In the genomic region with DNA sequence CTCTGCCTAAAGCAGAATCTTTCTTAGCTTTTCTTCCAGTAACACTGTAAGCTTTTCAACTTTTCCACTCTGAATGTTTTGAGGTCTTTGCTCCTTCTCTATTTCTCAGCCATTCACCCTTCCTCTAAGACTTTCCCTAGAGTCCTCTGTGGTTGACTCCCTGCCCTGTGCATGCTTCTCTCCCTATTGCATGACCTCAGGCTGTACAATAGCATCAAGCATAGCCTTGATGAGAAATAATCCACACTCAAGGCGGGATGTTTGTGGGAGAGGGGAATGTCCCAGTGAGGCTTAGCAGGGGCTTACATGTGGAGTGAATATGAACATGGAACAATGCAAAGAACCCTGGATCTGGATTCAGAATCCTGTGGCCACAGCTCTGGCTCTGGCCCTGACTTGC, we compare ENCODE assay signal across 19 cellular contexts. TPM values are rescaled to one million over a fixed set of nuclear protein-coding genes. Genes with fewer than 3 reads are reported as not detected.
"Had no signal": no experiment of that assay in that cellular context is flagged by ENCODE, and none has a peak within 500 bp of the region (broad histone marks: within the 10 kb centered on the region; RNA-seq: fewer than 3 reads in every experiment).

No MANE protein-coding gene starts in this region.

- H3K9me3 ChIP-seq: SK-N-SH, thyroid gland had no signal

- H3K27ac Mint-ChIP-seq: activated naive CD8-positive, alpha-beta T cell treated with anti-CD3 and anti-CD28 coated beads, Interleukin-2, amount 10 ng/mL, durations not matched to agents 7 days and 5 days; activated T-helper 1 cell treated with anti-CD3 and anti-CD28 coated beads, Interleukin-12 subunit alpha, Interleukin-12 subunit beta, Interleukin-2, Interleukin-4 antibody, amounts not matched to agents 30 ng/mL and 10 ng/mL and 1 ng/mL, durations not matched to agents 14 hours and 24 hours and 36 hours; naive B cell; stimulated activated effector memory CD8-positive, alpha-beta T cell treated with anti-CD3 and anti-CD28 coated beads, Interleukin-12 subunit alpha, Interleukin-12 subunit beta, amount 100 ng/mL, for 72 hours; T-cell had no signal

- DNase-seq: activated CD4-positive, alpha-beta T cell treated with anti-CD3 and anti-CD28 coated beads, Interleukin-2, amount 50 U/mL, for 1 hour; activated naive CD4-positive, alpha-beta T cell; activated naive CD8-positive, alpha-beta T cell treated with anti-CD3 and anti-CD28 coated beads, Interleukin-2, amount 10 ng/mL, durations not matched to agents 7 days and 5 days; aorta; foreskin fibroblast; glutamatergic neuron; midbrain; naive B cell; retina; SK-N-SH; T-cell; T-helper 9 cell; thyroid gland had no signal

- H3K9me3 Mint-ChIP-seq: activated naive CD8-positive, alpha-beta T cell treated with anti-CD3 and anti-CD28 coated beads, Interleukin-2, amount 10 ng/mL, durations not matched to agents 7 days and 5 days; activated T-helper 1 cell treated with anti-CD3 and anti-CD28 coated beads, Interleukin-12 subunit alpha, Interleukin-12 subunit beta, Interleukin-2, Interleukin-4 antibody, amounts not matched to agents 30 ng/mL and 10 ng/mL and 1 ng/mL, durations not matched to agents 14 hours and 24 hours and 36 hours; stimulated activated effector memory CD8-positive, alpha-beta T cell treated with anti-CD3 and anti-CD28 coated beads, Interleukin-12 subunit alpha, Interleukin-12 subunit beta, amount 100 ng/mL, for 72 hours; T-cell had no signal

- H3K4me3 Mint-ChIP-seq: activated naive CD8-positive, alpha-beta T cell treated with anti-CD3 and anti-CD28 coated beads, Interleukin-2, amount 10 ng/mL, durations not matched to agents 7 days and 5 days; activated T-helper 1 cell treated with anti-CD3 and anti-CD28 coated beads, Interleukin-12 subunit alpha, Interleukin-12 subunit beta, Interleukin-2, Interleukin-4 antibody, amounts not matched to agents 30 ng/mL and 10 ng/mL and 1 ng/mL, durations not matched to agents 14 hours and 24 hours and 36 hours; naive B cell; stimulated activated effector memory CD8-positive, alpha-beta T cell treated with anti-CD3 and anti-CD28 coated beads, Interleukin-12 subunit alpha, Interleukin-12 subunit beta, amount 100 ng/mL, for 72 hours; T-cell had no signal

- H3K27me3 ChIP-seq: thyroid gland had no signal

- FAIRE-seq: colon, endometrium had no signal

- H3K9ac ChIP-seq: parathyroid adenoma, SK-N-SH had no signal

- H3K27ac ChIP-seq: parathyroid adenoma, thyroid gland had no signal

- H2AFZ ChIP-seq: parathyroid adenoma had no signal

- H3K4me2 ChIP-seq: SK-N-SH had no signal

- H3K4me1 Mint-ChIP-seq: activated naive CD8-positive, alpha-beta T cell treated with anti-CD3 and anti-CD28 coated beads, Interleukin-2, amount 10 ng/mL, durations not matched to agents 7 days and 5 days; naive B cell; stimulated activated effector memory CD8-positive, alpha-beta T cell treated with anti-CD3 and anti-CD28 coated beads, Interleukin-12 subunit alpha, Interleukin-12 subunit beta, amount 100 ng/mL, for 72 hours; T-cell had no signal

- H3K79me2 ChIP-seq: parathyroid adenoma had no signal

- H3K36me3 Mint-ChIP-seq: activated naive CD8-positive, alpha-beta T cell treated with anti-CD3 and anti-CD28 coated beads, Interleukin-2, amount 10 ng/mL, durations not matched to agents 7 days and 5 days; naive B cell; stimulated activated effector memory CD8-positive, alpha-beta T cell treated with anti-CD3 and anti-CD28 coated beads, Interleukin-12 subunit alpha, Interleukin-12 subunit beta, amount 100 ng/mL, for 72 hours; T-cell had no signal

- H3K4me3 ChIP-seq: thyroid gland had no signal

- H3K36me3 ChIP-seq: thyroid gland had no signal

RNA-seq across cellular contexts. Expression of a gene that starts 48.4 kb away (rescaled TPM):
- total RNA-seq: activated CD8-positive, alpha-beta memory T cell treated with anti-CD3 and anti-CD28 coated beads for 36 hours; activated T-helper 1 cell treated with anti-CD3 and anti-CD28 coated beads, Interleukin-12 subunit alpha, Interleukin-12 subunit beta, Interleukin-2, Interleukin-4 antibody, amounts not matched to agents 30 ng/mL and 10 ng/mL and 1 ng/mL, durations not matched to agents 14 hours and 24 hours and 36 hours had no signal
